In the genomic region with DNA sequence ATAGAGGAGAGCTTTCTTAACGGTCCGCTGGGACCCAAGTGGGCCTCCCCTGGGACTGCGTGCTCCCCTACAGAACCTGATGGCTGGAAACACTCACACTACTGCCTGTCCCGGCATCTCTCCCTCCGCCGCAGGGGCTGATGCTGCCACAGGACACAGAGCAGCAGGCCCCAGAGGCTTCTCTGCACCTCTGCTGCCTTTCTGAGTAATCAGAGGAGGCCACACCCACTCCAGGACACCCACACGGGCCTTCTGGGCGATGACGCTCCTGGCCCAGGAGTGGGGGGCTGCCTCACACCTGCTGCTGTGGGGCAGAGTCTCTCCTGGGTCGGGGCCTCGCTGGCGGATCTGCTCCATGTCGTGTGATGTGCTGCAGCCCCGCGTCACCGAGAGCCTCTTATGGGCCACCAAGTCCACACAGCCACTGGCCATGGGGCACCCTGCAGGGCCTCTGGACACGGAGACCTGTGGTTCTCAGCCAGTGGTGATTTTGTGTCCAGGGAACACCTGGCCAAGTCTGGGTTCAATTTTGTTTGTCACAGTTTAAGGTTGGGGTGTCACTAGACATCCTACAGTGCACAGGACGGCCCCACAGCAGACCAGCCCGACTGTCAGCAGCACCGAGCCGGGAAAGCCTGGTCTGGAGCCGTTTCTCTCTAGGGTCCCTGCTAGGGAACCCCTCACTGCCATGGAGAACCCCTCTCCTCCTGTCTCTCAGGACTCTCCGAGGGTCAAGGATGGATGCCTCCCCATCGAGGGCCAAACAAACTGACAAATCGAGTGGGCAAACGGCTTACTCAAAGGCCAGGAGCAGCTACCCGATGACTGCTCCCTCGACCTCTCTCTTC, we compare ENCODE assay signal across 1 cellular context.
TF ChIP-seq lines count a peak whose summit lies in the region.

No MANE protein-coding gene starts in this region.

TF ChIP-seq in H1, 55 proteins besides CTCF, POLR2A, EP300 and RAD21 (continued from another document):
- no peak for TF ChIP-seq CBX5 (IDR thresholded peaks at IDR 0.05; ENCODE audit: low read depth, low read length)
- no peak for TF ChIP-seq EGR1 (IDR thresholded peaks at IDR 0.05; ENCODE audit: borderline replicate concordance, low read depth, low read length)
- TF ChIP-seq, protein P1, sequence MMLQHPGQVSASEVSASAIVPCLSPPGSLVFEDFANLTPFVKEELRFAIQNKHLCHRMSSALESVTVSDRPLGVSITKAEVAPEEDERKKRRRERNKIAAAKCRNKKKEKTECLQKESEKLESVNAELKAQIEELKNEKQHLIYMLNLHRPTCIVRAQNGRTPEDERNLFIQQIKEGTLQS (IDR thresholded peaks at IDR 0.05; ENCODE audit: insufficient read depth, low read depth, low read length) = no peak
- TF ChIP-seq EZH2 (IDR thresholded peaks at IDR 0.05; ENCODE audit: low read depth, low read length, severe bottlenecking) = no peak
- TF ChIP-seq POLR2AphosphoS5 (IDR thresholded peaks at IDR 0.05; ENCODE audit: low read depth, low read length) = no peak
- TF ChIP-seq GTF2F1 (IDR thresholded peaks at IDR 0.05; ENCODE audit: borderline replicate concordance, low read depth, low read length) = no peak
- TF ChIP-seq KDM1A (IDR thresholded peaks at IDR 0.05; ENCODE audit: borderline replicate concordance, low read length) = no peak
- TF ChIP-seq SUZ12 (IDR thresholded peaks at IDR 0.05; ENCODE audit: low read length) = no peak
- TF ChIP-seq SIX5 (IDR thresholded peaks at IDR 0.05; ENCODE audit: low read depth, low read length) = no peak
- TF ChIP-seq CBX8 (IDR thresholded peaks at IDR 0.05; ENCODE audit: borderline replicate concordance, low read depth, low read length) = no peak
- TF ChIP-seq SIRT6 (IDR thresholded peaks at IDR 0.05; ENCODE audit: low read length) = no peak
